ENCODE assay signal across 1 cellular context in genomic region chr1:171780583-171781166, GRCh38.
A peak's percentile ranks its signal among the peaks of the same experiment; 100 is the strongest.
TF ChIP-seq lines count a peak whose summit lies in the region.

No MANE protein-coding gene starts in this region.

TF ChIP-seq in K562, 482 proteins besides CTCF, POLR2A, EP300 and RAD21 (continued from another document and continues in another):
- TF ChIP-seq ZBTB40 (IDR thresholded peaks at IDR 0.05) (no peak), ZBTB40 (CRISPR knock-in tag; IDR thresholded peaks at IDR 0.05) (no peak), TEAD1 (CRISPR knock-in tag; IDR thresholded peaks at IDR 0.05) (peak in 1 of 2 experiments; percentile 33; a peak in 1 of 4 replicates), MYNN (IDR thresholded peaks at IDR 0.05) (no peak), MYNN (CRISPR knock-in tag; IDR thresholded peaks at IDR 0.05) (no peak), ZBTB49 (CRISPR knock-in tag; IDR thresholded peaks at IDR 0.05; ENCODE audit: borderline replicate concordance) (no peak), RFX7 (CRISPR knock-in tag; IDR thresholded peaks at IDR 0.05) (peak; percentile 56; the same call in 1 of the 2 replicates), DPF2 (IDR thresholded peaks at IDR 0.05) (peak; percentile 65), NFRKB (IDR thresholded peaks at IDR 0.05; ENCODE audit: low read depth) (peak; percentile 82; the same call in 1 of the 2 replicates), ZFPM2 (CRISPR knock-in tag; IDR thresholded peaks at IDR 0.05) (no peak), ELF2 (CRISPR knock-in tag; IDR thresholded peaks at IDR 0.05) (no peak), KDM5B (IDR thresholded peaks at IDR 0.05; ENCODE audit: insufficient replicate concordance, low read depth, low read length) (no peak), ZNF384 (IDR thresholded peaks at IDR 0.05; ENCODE audit: low read depth, low read length) (peak; percentile 78), ZNF175 (CRISPR knock-in tag; IDR thresholded peaks at IDR 0.05; ENCODE audit: low read depth) (peak; percentile 80; the same call in 1 of the 2 replicates), ATF4 (CRISPR knock-in tag; IDR thresholded peaks at IDR 0.05) (no peak), POLR2B (IDR thresholded peaks at IDR 0.05; ENCODE audit: low read depth, partially characterized antibody) (peak; percentile 64), LEF1 (IDR thresholded peaks at IDR 0.05) (peak; percentile 57), KLF10 (CRISPR knock-in tag; IDR thresholded peaks at IDR 0.05) (no peak), SMARCA5 (IDR thresholded peaks at IDR 0.05) (peak; percentile 56; the same call in 1 of the 2 replicates), ZNF316 (IDR thresholded peaks at IDR 0.05) (peak; percentile 47), TEAD4 (IDR thresholded peaks at IDR 0.05; ENCODE audit: low read length) (no peak; the same call in 1 of the 2 replicates), TEAD4 (CRISPR knock-in tag; IDR thresholded peaks at IDR 0.05; ENCODE audit: borderline replicate concordance) (no peak)
- TF ChIP-seq, protein P1, sequence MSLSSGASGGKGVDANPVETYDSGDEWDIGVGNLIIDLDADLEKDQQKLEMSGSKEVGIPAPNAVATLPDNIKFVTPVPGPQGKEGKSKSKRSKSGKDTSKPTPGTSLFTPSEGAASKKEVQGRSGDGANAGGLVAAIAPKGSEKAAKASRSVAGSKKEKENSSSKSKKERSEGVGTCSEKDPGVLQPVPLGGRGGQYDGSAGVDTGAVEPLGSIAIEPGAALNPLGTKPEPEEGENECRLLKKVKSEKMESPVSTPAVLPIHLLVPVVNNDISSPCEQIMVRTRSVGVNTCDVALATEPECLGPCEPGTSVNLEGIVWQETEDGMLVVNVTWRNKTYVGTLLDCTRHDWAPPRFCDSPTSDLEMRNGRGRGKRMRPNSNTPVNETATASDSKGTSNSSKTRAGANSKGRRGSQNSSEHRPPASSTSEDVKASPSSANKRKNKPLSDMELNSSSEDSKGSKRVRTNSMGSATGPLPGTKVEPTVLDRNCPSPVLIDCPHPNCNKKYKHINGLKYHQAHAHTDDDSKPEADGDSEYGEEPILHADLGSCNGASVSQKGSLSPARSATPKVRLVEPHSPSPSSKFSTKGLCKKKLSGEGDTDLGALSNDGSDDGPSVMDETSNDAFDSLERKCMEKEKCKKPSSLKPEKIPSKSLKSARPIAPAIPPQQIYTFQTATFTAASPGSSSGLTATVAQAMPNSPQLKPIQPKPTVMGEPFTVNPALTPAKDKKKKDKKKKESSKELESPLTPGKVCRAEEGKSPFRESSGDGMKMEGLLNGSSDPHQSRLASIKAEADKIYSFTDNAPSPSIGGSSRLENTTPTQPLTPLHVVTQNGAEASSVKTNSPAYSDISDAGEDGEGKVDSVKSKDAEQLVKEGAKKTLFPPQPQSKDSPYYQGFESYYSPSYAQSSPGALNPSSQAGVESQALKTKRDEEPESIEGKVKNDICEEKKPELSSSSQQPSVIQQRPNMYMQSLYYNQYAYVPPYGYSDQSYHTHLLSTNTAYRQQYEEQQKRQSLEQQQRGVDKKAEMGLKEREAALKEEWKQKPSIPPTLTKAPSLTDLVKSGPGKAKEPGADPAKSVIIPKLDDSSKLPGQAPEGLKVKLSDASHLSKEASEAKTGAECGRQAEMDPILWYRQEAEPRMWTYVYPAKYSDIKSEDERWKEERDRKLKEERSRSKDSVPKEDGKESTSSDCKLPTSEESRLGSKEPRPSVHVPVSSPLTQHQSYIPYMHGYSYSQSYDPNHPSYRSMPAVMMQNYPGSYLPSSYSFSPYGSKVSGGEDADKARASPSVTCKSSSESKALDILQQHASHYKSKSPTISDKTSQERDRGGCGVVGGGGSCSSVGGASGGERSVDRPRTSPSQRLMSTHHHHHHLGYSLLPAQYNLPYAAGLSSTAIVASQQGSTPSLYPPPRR (CRISPR knock-in tag; IDR thresholded peaks at IDR 0.05; ENCODE audit: borderline replicate concordance): 0 out of 2 replicates have a peak, but pooled peaks have one; percentile 51
- TF ChIP-seq, protein P2, sequence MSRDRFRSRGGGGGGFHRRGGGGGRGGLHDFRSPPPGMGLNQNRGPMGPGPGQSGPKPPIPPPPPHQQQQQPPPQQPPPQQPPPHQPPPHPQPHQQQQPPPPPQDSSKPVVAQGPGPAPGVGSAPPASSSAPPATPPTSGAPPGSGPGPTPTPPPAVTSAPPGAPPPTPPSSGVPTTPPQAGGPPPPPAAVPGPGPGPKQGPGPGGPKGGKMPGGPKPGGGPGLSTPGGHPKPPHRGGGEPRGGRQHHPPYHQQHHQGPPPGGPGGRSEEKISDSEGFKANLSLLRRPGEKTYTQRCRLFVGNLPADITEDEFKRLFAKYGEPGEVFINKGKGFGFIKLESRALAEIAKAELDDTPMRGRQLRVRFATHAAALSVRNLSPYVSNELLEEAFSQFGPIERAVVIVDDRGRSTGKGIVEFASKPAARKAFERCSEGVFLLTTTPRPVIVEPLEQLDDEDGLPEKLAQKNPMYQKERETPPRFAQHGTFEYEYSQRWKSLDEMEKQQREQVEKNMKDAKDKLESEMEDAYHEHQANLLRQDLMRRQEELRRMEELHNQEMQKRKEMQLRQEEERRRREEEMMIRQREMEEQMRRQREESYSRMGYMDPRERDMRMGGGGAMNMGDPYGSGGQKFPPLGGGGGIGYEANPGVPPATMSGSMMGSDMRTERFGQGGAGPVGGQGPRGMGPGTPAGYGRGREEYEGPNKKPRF (IDR thresholded peaks at IDR 0.05; ENCODE audit: low read depth, low read length): no peak
- TF ChIP-seq, protein P3, sequence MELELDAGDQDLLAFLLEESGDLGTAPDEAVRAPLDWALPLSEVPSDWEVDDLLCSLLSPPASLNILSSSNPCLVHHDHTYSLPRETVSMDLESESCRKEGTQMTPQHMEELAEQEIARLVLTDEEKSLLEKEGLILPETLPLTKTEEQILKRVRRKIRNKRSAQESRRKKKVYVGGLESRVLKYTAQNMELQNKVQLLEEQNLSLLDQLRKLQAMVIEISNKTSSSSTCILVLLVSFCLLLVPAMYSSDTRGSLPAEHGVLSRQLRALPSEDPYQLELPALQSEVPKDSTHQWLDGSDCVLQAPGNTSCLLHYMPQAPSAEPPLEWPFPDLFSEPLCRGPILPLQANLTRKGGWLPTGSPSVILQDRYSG (tag; conservative IDR thresholded peaks at IDR 0.05; ENCODE audit: low read depth): no peak
- TF ChIP-seq, protein P4, sequence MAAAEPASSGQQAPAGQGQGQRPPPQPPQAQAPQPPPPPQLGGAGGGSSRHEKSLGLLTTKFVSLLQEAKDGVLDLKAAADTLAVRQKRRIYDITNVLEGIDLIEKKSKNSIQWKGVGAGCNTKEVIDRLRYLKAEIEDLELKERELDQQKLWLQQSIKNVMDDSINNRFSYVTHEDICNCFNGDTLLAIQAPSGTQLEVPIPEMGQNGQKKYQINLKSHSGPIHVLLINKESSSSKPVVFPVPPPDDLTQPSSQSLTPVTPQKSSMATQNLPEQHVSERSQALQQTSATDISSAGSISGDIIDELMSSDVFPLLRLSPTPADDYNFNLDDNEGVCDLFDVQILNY (CRISPR knock-in tag; IDR thresholded peaks at IDR 0.05): no peak
- TF ChIP-seq, protein P5, sequence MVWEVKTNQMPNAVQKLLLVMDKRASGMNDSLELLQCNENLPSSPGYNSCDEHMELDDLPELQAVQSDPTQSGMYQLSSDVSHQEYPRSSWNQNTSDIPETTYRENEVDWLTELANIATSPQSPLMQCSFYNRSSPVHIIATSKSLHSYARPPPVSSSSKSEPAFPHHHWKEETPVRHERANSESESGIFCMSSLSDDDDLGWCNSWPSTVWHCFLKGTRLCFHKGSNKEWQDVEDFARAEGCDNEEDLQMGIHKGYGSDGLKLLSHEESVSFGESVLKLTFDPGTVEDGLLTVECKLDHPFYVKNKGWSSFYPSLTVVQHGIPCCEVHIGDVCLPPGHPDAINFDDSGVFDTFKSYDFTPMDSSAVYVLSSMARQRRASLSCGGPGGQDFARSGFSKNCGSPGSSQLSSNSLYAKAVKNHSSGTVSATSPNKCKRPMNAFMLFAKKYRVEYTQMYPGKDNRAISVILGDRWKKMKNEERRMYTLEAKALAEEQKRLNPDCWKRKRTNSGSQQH (CRISPR knock-in tag; IDR thresholded peaks at IDR 0.05): 0 out of 2 replicates have a peak, but pooled peaks have one; percentile 20
